ENCODE assay signal across 13 cellular contexts in genomic region chr2:158781562-158781961, GRCh38. TPM values are rescaled to one million over a fixed set of nuclear protein-coding genes. Genes with fewer than 3 reads are reported as not detected.
A peak's percentile ranks its signal among the peaks of the same experiment; 100 is the strongest.
DNase-seq lines count a peak whose midpoint lies in the region; ATAC-seq and TF ChIP-seq lines count a peak whose summit lies in the region.
"Had no signal": no experiment of that assay in that cellular context is flagged by ENCODE, and none has a peak within 500 bp of the region (broad histone marks: within the 10 kb centered on the region; RNA-seq: fewer than 3 reads in every experiment).

No MANE protein-coding gene starts in this region.

- ATAC-seq in GM19035 (IDR thresholded peaks at IDR 0.05; ENCODE audit: unreplicated experiment) (no peak), GM18502 (IDR thresholded peaks at IDR 0.05; ENCODE audit: poor library complexity, unreplicated experiment) (no peak)
- ATAC-seq: PC-3 had no signal

- no peaks in the 10 kb centered on the region for H3K36me3 Mint-ChIP-seq in progenitor cell of endocrine pancreas (ENCODE audit: insufficient read depth)
- H3K36me3 Mint-ChIP-seq: IgD-negative memory B cell had no signal

- H3K27ac Mint-ChIP-seq in progenitor cell of endocrine pancreas: no peak overlapping the region
- H3K27ac Mint-ChIP-seq: IgD-negative memory B cell had no signal

- H3K4me1 Mint-ChIP-seq in progenitor cell of endocrine pancreas (ENCODE audit: low read depth): peaks cover 7% of the 10 kb centered on the region

- no peak for TF ChIP-seq CTCF in progenitor cell of endocrine pancreas (IDR thresholded peaks at IDR 0.05; ENCODE audit: unreplicated experiment)

- H3K27ac ChIP-seq in skin epidermis: peak overlapping the region in 19 of 21 experiments; percentile 8 to 83 (median 65)
- H3K27ac ChIP-seq: coronary artery had no signal

- no peak overlapping the region for H3K4me3 Mint-ChIP-seq in progenitor cell of endocrine pancreas (ENCODE audit: low read depth)
- H3K4me3 Mint-ChIP-seq: IgD-negative memory B cell had no signal

- DNase-seq in H4 (ENCODE audit: low spot score) (peak; percentile 41), astrocyte of the hippocampus (ENCODE audit: low read depth, low spot score) (peak; percentile 81), hepatic stellate cell (ENCODE audit: low spot score) (peak; percentile 12), NCI-H82 (lab: John Stamatoyannopoulos, UW) (no peak), progenitor cell of endocrine pancreas (ENCODE audit: low spot score, unreplicated experiment) (no peak)
- DNase-seq: DMS79, PC-3 had no signal

- H3K4me3 ChIP-seq in skin epidermis: no peak overlapping the region
- H3K4me3 ChIP-seq: coronary artery, thoracic aorta had no signal

- peaks cover 37% of the 10 kb centered on the region for H3K27me3 Mint-ChIP-seq in progenitor cell of endocrine pancreas

- no peaks in the 10 kb centered on the region for H3K9me3 Mint-ChIP-seq in progenitor cell of endocrine pancreas (ENCODE audit: low read depth)
- H3K9me3 Mint-ChIP-seq: IgD-negative memory B cell had no signal

RNA-seq across cellular contexts. Expression of gene DAPL1, which starts 13.6 kb away (rescaled TPM):
- not detected in 2 replicates for total RNA-seq in H4 (2014; rRNA removed; shearing (Covaris generic))
- total RNA-seq in progenitor cell of endocrine pancreas: not detected in 2 replicates
- total RNA-seq: PC-3, thoracic aorta had no signal

Comparison
In these comparisons a context has a peak if more than half of its experiments do, and no peak if none do; other contexts are left out.
1. DNase-seq: peak in H4 (single experiment), astrocyte of the hippocampus (single experiment) and hepatic stellate cell (single experiment); none in NCI-H82 (single experiment) and progenitor cell of endocrine pancreas (single experiment).